Comparison of ENCODE assay signal across 21 cellular contexts in genomic region chr9:114221706-114222465, GRCh38.
DNase-seq lines count a peak whose midpoint lies in the region; ATAC-seq, FAIRE-seq and TF ChIP-seq lines count a peak whose summit lies in the region.
"Had no signal": no experiment of that assay in that cellular context is flagged by ENCODE, and none has a peak within 500 bp of the region (broad histone marks: within the 10 kb centered on the region; RNA-seq: fewer than 3 reads in every experiment).

No MANE protein-coding gene starts in this region.

- H3K27me3 Mint-ChIP-seq in astrocyte (ENCODE audit: low read depth, unreplicated experiment): no peaks in the 10 kb centered on the region

- H4K20me1 ChIP-seq in astrocyte (ENCODE audit: insufficient read depth, low read length) (no peaks in the 10 kb centered on the region), keratinocyte (ENCODE audit: control insufficient read depth, extremely low read depth, insufficient read depth, low read length) (no peaks in the 10 kb centered on the region)

- H3K27ac ChIP-seq in astrocyte (ENCODE audit: low read depth, low read length): no peak overlapping the region
- H3K27ac ChIP-seq in keratinocyte (ENCODE audit: control insufficient read depth, insufficient read depth, low read length): no peak overlapping the region
- H3K27ac ChIP-seq in gastroesophageal sphincter: no peak overlapping the region
- H3K27ac ChIP-seq in thyroid gland: no peak overlapping the region
- H3K27ac ChIP-seq: Peyer's patch, SJSA1 had no signal

- H3K9me3 Mint-ChIP-seq in astrocyte (ENCODE audit: unreplicated experiment): no peaks in the 10 kb centered on the region
- H3K9me3 Mint-ChIP-seq: CD8-positive, alpha-beta memory T cell had no signal

- no peaks in the 10 kb centered on the region for H3K79me2 ChIP-seq in astrocyte (ENCODE audit: insufficient read depth, low read length)
- no peaks in the 10 kb centered on the region for H3K79me2 ChIP-seq in keratinocyte (ENCODE audit: control insufficient read depth, insufficient read depth, low read length)

- peaks cover 3% of the 10 kb centered on the region for H3K36me3 Mint-ChIP-seq in astrocyte (ENCODE audit: low read depth, unreplicated experiment)
- H3K36me3 Mint-ChIP-seq: CD8-positive, alpha-beta memory T cell had no signal

- H3K27me3 ChIP-seq in astrocyte (ENCODE audit: insufficient read depth, low read length) (no peaks in the 10 kb centered on the region), keratinocyte (ENCODE audit: control insufficient read depth, extremely low read depth, insufficient read depth, low read length) (no peaks in the 10 kb centered on the region), gastroesophageal sphincter (no peaks in the 10 kb centered on the region), thyroid gland (no peaks in the 10 kb centered on the region)
- H3K27me3 ChIP-seq: BE2C, MG63, Peyer's patch, SJSA1 had no signal

- ATAC-seq in gastroesophageal sphincter (no peak), GM18861 (IDR thresholded peaks at IDR 0.05; ENCODE audit: unreplicated experiment) (no peak)
- ATAC-seq: GM12878, HCT116 had no signal

- peaks cover 52% of the 10 kb centered on the region for H3K4me1 ChIP-seq in astrocyte (ENCODE audit: insufficient read depth, low read length)
- H3K4me1 ChIP-seq in keratinocyte (ENCODE audit: control insufficient read depth, extremely low read depth, insufficient read depth, low read length): peaks cover 30% of the 10 kb centered on the region
- H3K4me1 ChIP-seq in gastroesophageal sphincter: peaks cover 0 to 31% (median 4%) of the 10 kb centered on the region in 3 donors
- no peaks in the 10 kb centered on the region for H3K4me1 ChIP-seq in thyroid gland
- H3K4me1 ChIP-seq: BE2C, Peyer's patch had no signal

- TF ChIP-seq POLR2A in gastroesophageal sphincter (IDR thresholded peaks at IDR 0.05) (no peak), thyroid gland (IDR thresholded peaks at IDR 0.05) (no peak)

- dilution Hi-C loops in keratinocyte (cut with MboI; ENCODE audit: extremely low pct_ligation_motif_present, low sequenced_read_pairs): no loop called here

- intact Hi-C loops in thyroid gland (cut with DNase I): no loop called here

- WGBS in gastroesophageal sphincter (ENCODE audit: low coverage in 1 of 2), 2 donors: 95% methylated on average over 6 of the region's 10 CpGs; no CpG with 5 or more reads in 1 of the 2 donors
- WGBS in thyroid gland, 2 donors: 81 to 87% methylated on average over 9 to 10 of the region's 10 CpGs

- TF ChIP-seq CTCF in astrocyte (IDR thresholded peaks at IDR 0.05; ENCODE audit: insufficient read depth, low read depth, low read length) (no peak), keratinocyte (optimal IDR thresholded peaks at IDR 0.05 in 1 of 3, IDR thresholded peaks at IDR 0.05 in 1 of 3, conservative IDR thresholded peaks at IDR 0.05 in 1 of 3; ENCODE audit: extremely low read depth in 1 of 3, insufficient read depth in 2 of 3, low read length in 3 of 3) (no peak), gastroesophageal sphincter (IDR thresholded peaks at IDR 0.05) (no peak), thyroid gland (IDR thresholded peaks at IDR 0.05) (no peak)

- H3K9me3 ChIP-seq in astrocyte (ENCODE audit: insufficient read depth, low read depth, low read length): no peaks in the 10 kb centered on the region
- H3K9me3 ChIP-seq in keratinocyte (ENCODE audit: control insufficient read depth, low read depth, low read length): no peaks in the 10 kb centered on the region
- no peaks in the 10 kb centered on the region for H3K9me3 ChIP-seq in gastroesophageal sphincter
- H3K9me3 ChIP-seq in thyroid gland: no peaks in the 10 kb centered on the region
- H3K9me3 ChIP-seq: BE2C, MG63, Peyer's patch, SJSA1 had no signal

- peak overlapping the region; percentile 41 for H3K27ac Mint-ChIP-seq in astrocyte (ENCODE audit: unreplicated experiment)
- H3K27ac Mint-ChIP-seq: CD8-positive, alpha-beta memory T cell had no signal

- no peak overlapping the region for H3K4me3 ChIP-seq in astrocyte (ENCODE audit: insufficient read depth, low read depth, low read length)
- H3K4me3 ChIP-seq in keratinocyte (ENCODE audit: control insufficient read depth in 2 of 3, extremely low read depth in 1 of 3, insufficient read depth in 2 of 3, low read depth in 1 of 3, low read length in 3 of 3): no peak overlapping the region
- H3K4me3 ChIP-seq in gastroesophageal sphincter: no peak overlapping the region
- no peak overlapping the region for H3K4me3 ChIP-seq in thyroid gland (replicated peaks in 1 of 3)
- H3K4me3 ChIP-seq: GM12878, MG63, Peyer's patch, SJSA1 had no signal

- no peak overlapping the region for H3K9ac ChIP-seq in astrocyte (ENCODE audit: low read length)
- no peak overlapping the region for H3K9ac ChIP-seq in keratinocyte (ENCODE audit: control insufficient read depth, extremely low read depth, insufficient read depth, low read length)

- TF ChIP-seq EP300 in gastroesophageal sphincter (IDR thresholded peaks at IDR 0.05): no peak

- no peak overlapping the region for H2AFZ ChIP-seq in astrocyte (ENCODE audit: low read depth, low read length)
- H2AFZ ChIP-seq in keratinocyte (ENCODE audit: control insufficient read depth, low read length): no peak overlapping the region

- peak overlapping the region; percentile 36 for H3K4me2 ChIP-seq in astrocyte (ENCODE audit: low read length)
- H3K4me2 ChIP-seq in keratinocyte (ENCODE audit: control insufficient read depth, extremely low read depth, insufficient read depth, low read depth, low read length): no peak overlapping the region

- no peaks in the 10 kb centered on the region for H3K36me3 ChIP-seq in astrocyte (ENCODE audit: insufficient read depth, low read length)
- peaks cover 5 to 17% of the 10 kb centered on the region in 2 experiments for H3K36me3 ChIP-seq in keratinocyte (ENCODE audit: control insufficient read depth in 2 of 2, extremely low read depth in 1 of 2, insufficient read depth in 2 of 2, low read length in 2 of 2)
- no peaks in the 10 kb centered on the region for H3K36me3 ChIP-seq in gastroesophageal sphincter
- H3K36me3 ChIP-seq in thyroid gland: no peaks in the 10 kb centered on the region
- H3K36me3 ChIP-seq: BE2C, MG63, Peyer's patch, SJSA1 had no signal

- DNase-seq in Daoy (ENCODE audit: low read depth) (peak; percentile 73), HCEC 1CT (peak; percentile 43), astrocyte (ENCODE audit: low read depth) (peak; percentile 21), keratinocyte (ENCODE audit: low read depth, low spot score) (no peak), thyroid gland (no peak)
- no peak for DNase-seq in central memory CD4-positive, alpha-beta T cell
- DNase-seq: BE2C; CD8-positive, alpha-beta memory T cell; KG1; MG63; NCI-H1105 treated with DMSO at 0.1 percent for 48 hours; NCI-H187; NCI-H446 treated with DMSO at 0.1 percent for 48 hours; NCI-H748 treated with DMSO at 0.1 percent for 48 hours; Peyer's patch had no signal

- FAIRE-seq in astrocyte (lab: Jason Lieb, UNC) (no peak), keratinocyte (lab: Jason Lieb, UNC) (peak; percentile 17)
- FAIRE-seq: GM12878, GM19239 had no signal

- H3K4me1 Mint-ChIP-seq in astrocyte (ENCODE audit: low read depth, unreplicated experiment): peaks cover 26% of the 10 kb centered on the region
- H3K4me1 Mint-ChIP-seq: CD8-positive, alpha-beta memory T cell had no signal

- H3K9me1 ChIP-seq in keratinocyte (ENCODE audit: control insufficient read depth, extremely low read depth, insufficient read depth, low read length): no peaks in the 10 kb centered on the region

- H3K4me3 Mint-ChIP-seq in astrocyte (ENCODE audit: unreplicated experiment): no peak overlapping the region
- H3K4me3 Mint-ChIP-seq: CD8-positive, alpha-beta memory T cell had no signal

Comparison
In these comparisons a context has a peak if more than half of its experiments do, and no peak if none do; other contexts are left out.
1. DNase-seq: peak in Daoy (single experiment), HCEC 1CT (single experiment) and astrocyte (single experiment); none in keratinocyte (single experiment), central memory CD4-positive, alpha-beta T cell (single experiment) and thyroid gland (0 of 2).